ENCODE assay signal across 1 cellular context in the genomic region with DNA sequence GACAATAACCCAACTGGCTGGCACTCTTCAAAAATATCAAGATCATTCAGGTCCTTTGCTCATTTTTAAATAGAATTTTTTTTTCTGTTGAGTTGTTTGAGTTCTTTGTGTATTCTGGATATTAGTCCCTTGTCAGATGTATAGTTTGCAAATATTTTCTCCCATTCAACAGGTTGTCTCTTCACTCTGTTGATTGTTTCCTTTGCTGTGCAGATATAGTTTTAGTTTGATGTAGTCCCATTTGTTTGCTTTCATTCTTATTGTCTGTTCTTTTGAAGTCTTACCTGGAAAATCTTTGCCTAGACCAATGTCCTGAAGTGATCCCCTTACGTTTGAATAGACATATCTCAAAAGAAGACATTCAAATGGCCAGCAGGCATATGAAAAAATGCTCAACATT.
TF ChIP-seq lines count a peak whose summit lies in the region.

No MANE protein-coding gene starts in this region.

TF ChIP-seq in A549, 52 proteins besides CTCF, POLR2A, EP300 and RAD21 (continued from another document):
- TF ChIP-seq REST (IDR thresholded peaks at IDR 0.05) = no peak
- TF ChIP-seq, protein P1, sequence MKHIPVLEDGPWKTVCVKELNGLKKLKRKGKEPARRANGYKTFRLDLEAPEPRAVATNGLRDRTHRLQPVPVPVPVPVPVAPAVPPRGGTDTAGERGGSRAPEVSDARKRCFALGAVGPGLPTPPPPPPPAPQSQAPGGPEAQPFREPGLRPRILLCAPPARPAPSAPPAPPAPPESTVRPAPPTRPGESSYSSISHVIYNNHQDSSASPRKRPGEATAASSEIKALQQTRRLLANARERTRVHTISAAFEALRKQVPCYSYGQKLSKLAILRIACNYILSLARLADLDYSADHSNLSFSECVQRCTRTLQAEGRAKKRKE (CRISPR knock-in tag; IDR thresholded peaks at IDR 0.05; ENCODE audit: low read depth) = no peak
- no peak for TF ChIP-seq RARB (CRISPR knock-in tag; IDR thresholded peaks at IDR 0.05)
